ENCODE assay signal across 8 cellular contexts in the genomic region with DNA sequence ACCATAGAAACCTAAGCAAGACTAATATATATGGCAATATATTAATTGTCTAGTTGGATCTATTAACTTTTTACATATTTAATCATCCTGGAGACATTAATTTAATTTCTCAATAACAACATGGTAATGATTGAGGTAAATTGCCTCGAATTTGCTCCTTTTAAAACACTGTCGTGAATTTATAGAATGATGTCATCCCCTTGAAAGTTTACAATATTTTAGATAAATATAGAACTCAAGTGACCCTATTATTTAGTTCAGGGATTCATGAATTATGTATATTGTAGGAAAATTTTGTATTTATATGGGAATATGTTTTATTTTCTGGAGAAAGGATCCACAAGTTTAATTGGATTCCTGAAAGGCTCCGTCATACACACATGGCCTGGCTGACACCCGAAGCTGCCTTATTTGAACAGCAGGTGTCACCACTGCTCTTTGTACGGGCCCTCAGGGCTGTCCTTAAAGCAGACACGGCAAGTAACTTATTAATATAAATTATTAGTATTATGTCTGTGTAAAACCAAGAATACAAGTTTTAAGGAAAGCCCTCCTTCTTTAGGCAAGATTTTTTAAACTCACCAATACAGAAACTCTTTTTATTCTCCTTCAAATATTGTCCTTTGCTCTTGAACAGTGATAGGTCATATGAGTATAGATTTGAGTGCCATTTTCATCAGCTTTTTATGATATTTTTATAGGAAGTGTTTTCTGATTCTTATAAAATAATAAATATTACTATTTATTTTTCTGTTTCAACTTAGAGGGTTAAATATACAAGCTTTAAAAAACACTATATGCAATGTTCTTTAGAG. TPM values are rescaled to one million over a fixed set of nuclear protein-coding genes. Genes with fewer than 3 reads are reported as not detected.
A peak's percentile ranks its signal among the peaks of the same experiment; 100 is the strongest.
DNase-seq lines count a peak whose midpoint lies in the region; ATAC-seq and TF ChIP-seq lines count a peak whose summit lies in the region.

No MANE protein-coding gene starts in this region.

- peaks cover 0 to under 1% of the 10 kb centered on the region in 2 donors for H3K27me3 Mint-ChIP-seq in T-cell

- peaks cover 0 to 14% (median 3%) of the 10 kb centered on the region in 4 donors for H3K36me3 ChIP-seq in sigmoid colon

- POLR2A ChIA-PET in T-cell (lab: Charles Lee): interaction anchor here (0.5 to 1.1 kb wide), 2 partner anchors 11 to 128 kb away, joined by 3 to 4 read pairs; no protein-coding TSS in a partner anchor

- no peak for TF ChIP-seq EP300 in sigmoid colon (IDR thresholded peaks at IDR 0.05)

- H3K27ac Mint-ChIP-seq in T-cell: no peak overlapping the region

- peak; percentile 5 for DNase-seq in NCI-H1048 (lab: John Stamatoyannopoulos, UW)
- DNase-seq in T-cell: peak; percentile 39 to 73 (median 58)
- peak; percentile 79 for DNase-seq in amniotic epithelial cell (ENCODE audit: low read depth)
- DNase-seq in left ventricle myocardium superior: peak; percentile 76
- DNase-seq in sigmoid colon: peak; percentile 88
- DNase-seq in NCI-H187 treated with DMSO at 0.1 percent for 48 hours (lab: John Stamatoyannopoulos, UW): no peak

- peak overlapping the region; percentile 5 to 88 (median 86) for H3K27ac ChIP-seq in sigmoid colon

- H3K9me3 Mint-ChIP-seq in T-cell: no peaks in the 10 kb centered on the region

- 16 to 26% methylated on average over 6 of the region's 6 CpGs for WGBS in sigmoid colon, 2 donors

- peaks cover 0 to 31% (median 20%) of the 10 kb centered on the region in 4 donors for H3K4me1 ChIP-seq in sigmoid colon

- peaks cover 9% of the 10 kb centered on the region for H3K36me3 Mint-ChIP-seq in T-cell

- H3K4me3 ChIP-seq in sigmoid colon: no peak overlapping the region

- no peak for TF ChIP-seq POLR2A in sigmoid colon (IDR thresholded peaks at IDR 0.05)

- ATAC-seq in HG02623 (IDR thresholded peaks at IDR 0.05; ENCODE audit: unreplicated experiment) (peak; percentile 46), T-cell (replicated peaks in 1 of 4) (peak; percentile 39 to 41 (median 40)), left ventricle myocardium superior (peak; percentile 70)

- no peak overlapping the region for H3K4me3 Mint-ChIP-seq in T-cell

- TF ChIP-seq CTCF in GM12874 (IDR thresholded peaks at IDR 0.05; ENCODE audit: insufficient read depth, low read depth, low read length) (peak; percentile 55), sigmoid colon (IDR thresholded peaks at IDR 0.05) (peak; percentile 24 to 80 (median 70))

- peaks cover 21 to 33% (median 31%) of the 10 kb centered on the region in 3 donors for H3K4me1 Mint-ChIP-seq in T-cell

- H3K9me3 ChIP-seq in sigmoid colon: no peaks in the 10 kb centered on the region

- intact Hi-C loops in left ventricle myocardium superior (cut with micrococcal nuclease) (loop anchor here (10.0 kb wide), 1 partner anchor 823 kb away; the partner anchor contains the start of gene MAP9), sigmoid colon (cut with DNase I) (loop anchor here (2.0 to 5.0 kb wide), 2 partner anchors 70 to 227 kb away; no protein-coding TSS in a partner anchor)

- H3K27me3 ChIP-seq in sigmoid colon: no peaks in the 10 kb centered on the region

- CTCF ChIA-PET in T-cell (lab: Charles Lee): interaction anchor here (0.6 to 6.1 kb wide), 16 partner anchors 8 to 1401 kb away, joined by 3 to 70 read pairs (median 4); partner anchors contain the start of genes CTSO (in 1 of the 2), FGB (in 1 of the 2) and MAP9 (in 1 of the 2)

RNA-seq across cellular contexts. Expression of gene PLRG1, which starts 1.9 kb away (rescaled TPM):
- total RNA-seq in T-cell (10 to 100 TPM; 58.7 to 77.4 (median 62.7) TPM), left ventricle myocardium superior (37.0 TPM), sigmoid colon (10 to 100 TPM; 41.3 to 73.1 (median 44.8) TPM)
- 10 to 100 TPM; 24.7 to 40.7 (median 34.8) TPM for polyA plus RNA-seq in sigmoid colon

RNA-seq across cellular contexts. Expression of gene FGB, which starts 10.7 kb away (rescaled TPM):
- total RNA-seq in T-cell (1 to 10 TPM in 3 of 5 donors, not detected in 2; 2.5 to 4.2 (median 3.0) TPM), left ventricle myocardium superior (not detected), sigmoid colon (not detected)
- under 1 TPM in 1 of 3 donors, not detected in 2; 0.67 TPM for polyA plus RNA-seq in sigmoid colon

RNA-seq across cellular contexts. Expression of gene FGA, which starts 38.5 kb away (rescaled TPM):
- total RNA-seq in T-cell (1 to 10 TPM in 3 of 5 donors, not detected in 2; 4.6 to 6.9 (median 4.8) TPM), left ventricle myocardium superior (not detected), sigmoid colon (not detected)
- under 1 TPM in 1 of 3 donors, not detected in 2; 0.38 TPM for polyA plus RNA-seq in sigmoid colon
